Comparison of ENCODE assay signal across 1 cellular context in the genomic region with DNA sequence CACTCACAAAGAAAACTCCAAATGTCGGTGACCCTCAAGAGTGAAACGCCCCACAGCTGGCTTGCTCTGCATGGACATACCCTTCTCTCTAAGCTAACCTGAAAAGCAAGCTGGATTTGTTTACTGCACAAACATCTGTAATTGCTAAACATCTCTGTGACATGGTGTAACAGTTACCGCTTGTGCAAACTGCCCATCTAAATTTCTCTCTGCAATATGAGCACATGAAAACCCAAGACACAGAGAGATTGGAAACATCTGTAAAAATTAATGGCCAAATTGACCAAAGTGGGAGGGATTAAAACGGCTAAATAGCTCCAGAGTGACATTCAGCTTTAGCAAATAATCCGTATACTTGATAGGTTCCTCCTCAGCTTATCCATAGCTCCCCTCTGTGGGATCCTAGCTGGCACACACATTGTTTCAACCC.
TF ChIP-seq lines count a peak whose summit lies in the region.

No MANE protein-coding gene starts in this region.

TF ChIP-seq in WTC11, 78 proteins besides CTCF, POLR2A, EP300 and RAD21 (continued from another document):
- TF ChIP-seq, protein P1, sequence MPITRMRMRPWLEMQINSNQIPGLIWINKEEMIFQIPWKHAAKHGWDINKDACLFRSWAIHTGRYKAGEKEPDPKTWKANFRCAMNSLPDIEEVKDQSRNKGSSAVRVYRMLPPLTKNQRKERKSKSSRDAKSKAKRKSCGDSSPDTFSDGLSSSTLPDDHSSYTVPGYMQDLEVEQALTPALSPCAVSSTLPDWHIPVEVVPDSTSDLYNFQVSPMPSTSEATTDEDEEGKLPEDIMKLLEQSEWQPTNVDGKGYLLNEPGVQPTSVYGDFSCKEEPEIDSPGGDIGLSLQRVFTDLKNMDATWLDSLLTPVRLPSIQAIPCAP (CRISPR knock-in tag; IDR thresholded peaks at IDR 0.05): no peak
- TF ChIP-seq HMGA2 (CRISPR knock-in tag; IDR thresholded peaks at IDR 0.05) (no peak), OVOL2 (CRISPR knock-in tag; IDR thresholded peaks at IDR 0.05; ENCODE audit: borderline replicate concordance) (no peak), NFYB (CRISPR knock-in tag; conservative IDR thresholded peaks at IDR 0.05; ENCODE audit: low read depth) (no peak)
- TF ChIP-seq, protein P2, sequence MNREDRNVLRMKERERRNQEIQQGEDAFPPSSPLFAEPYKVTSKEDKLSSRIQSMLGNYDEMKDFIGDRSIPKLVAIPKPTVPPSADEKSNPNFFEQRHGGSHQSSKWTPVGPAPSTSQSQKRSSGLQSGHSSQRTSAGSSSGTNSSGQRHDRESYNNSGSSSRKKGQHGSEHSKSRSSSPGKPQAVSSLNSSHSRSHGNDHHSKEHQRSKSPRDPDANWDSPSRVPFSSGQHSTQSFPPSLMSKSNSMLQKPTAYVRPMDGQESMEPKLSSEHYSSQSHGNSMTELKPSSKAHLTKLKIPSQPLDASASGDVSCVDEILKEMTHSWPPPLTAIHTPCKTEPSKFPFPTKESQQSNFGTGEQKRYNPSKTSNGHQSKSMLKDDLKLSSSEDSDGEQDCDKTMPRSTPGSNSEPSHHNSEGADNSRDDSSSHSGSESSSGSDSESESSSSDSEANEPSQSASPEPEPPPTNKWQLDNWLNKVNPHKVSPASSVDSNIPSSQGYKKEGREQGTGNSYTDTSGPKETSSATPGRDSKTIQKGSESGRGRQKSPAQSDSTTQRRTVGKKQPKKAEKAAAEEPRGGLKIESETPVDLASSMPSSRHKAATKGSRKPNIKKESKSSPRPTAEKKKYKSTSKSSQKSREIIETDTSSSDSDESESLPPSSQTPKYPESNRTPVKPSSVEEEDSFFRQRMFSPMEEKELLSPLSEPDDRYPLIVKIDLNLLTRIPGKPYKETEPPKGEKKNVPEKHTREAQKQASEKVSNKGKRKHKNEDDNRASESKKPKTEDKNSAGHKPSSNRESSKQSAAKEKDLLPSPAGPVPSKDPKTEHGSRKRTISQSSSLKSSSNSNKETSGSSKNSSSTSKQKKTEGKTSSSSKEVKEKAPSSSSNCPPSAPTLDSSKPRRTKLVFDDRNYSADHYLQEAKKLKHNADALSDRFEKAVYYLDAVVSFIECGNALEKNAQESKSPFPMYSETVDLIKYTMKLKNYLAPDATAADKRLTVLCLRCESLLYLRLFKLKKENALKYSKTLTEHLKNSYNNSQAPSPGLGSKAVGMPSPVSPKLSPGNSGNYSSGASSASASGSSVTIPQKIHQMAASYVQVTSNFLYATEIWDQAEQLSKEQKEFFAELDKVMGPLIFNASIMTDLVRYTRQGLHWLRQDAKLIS (CRISPR knock-in tag; IDR thresholded peaks at IDR 0.05; ENCODE audit: borderline replicate concordance): no peak
TF ChIP-seq in WTC11: peak in this region for 0.
